ENCODE assay signal across 8 cellular contexts in the genomic region with DNA sequence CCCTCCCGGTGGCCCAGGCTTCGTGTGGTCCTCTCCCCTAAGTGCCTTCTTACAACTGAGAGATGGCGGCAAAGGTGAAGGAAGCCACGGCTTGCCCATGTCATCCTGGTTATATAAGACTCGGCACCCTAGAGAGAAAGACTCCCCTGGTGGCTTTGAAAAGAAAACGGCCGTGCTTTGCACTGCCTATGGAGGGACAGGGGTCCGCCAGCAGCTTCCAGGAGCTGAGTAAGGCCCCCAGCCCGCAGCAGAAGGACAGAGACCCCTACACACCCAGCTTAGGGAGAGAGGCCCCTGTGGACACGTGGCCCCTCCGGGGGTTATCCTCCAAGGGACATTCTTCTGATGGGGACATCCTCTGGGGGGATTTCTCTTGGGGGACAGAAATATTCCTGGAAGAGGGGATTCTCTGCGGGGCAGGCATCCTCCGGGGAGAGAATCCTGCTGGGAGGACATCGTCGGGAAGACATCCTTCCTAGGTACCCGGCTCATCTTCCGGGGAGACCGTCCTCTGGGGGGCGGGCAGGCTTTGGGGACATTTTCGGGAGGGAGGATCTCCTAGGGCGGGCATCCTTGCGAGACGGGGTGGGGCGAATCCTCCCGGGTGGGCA. TPM values are rescaled to one million over a fixed set of nuclear protein-coding genes. Genes with fewer than 3 reads are reported as not detected.
DNase-seq lines count a peak whose midpoint lies in the region; ATAC-seq and TF ChIP-seq lines count a peak whose summit lies in the region.

No MANE protein-coding gene starts in this region.

- peak overlapping the region; percentile 45 for H3K27ac ChIP-seq in CD8-positive, alpha-beta memory T cell (ENCODE audit: low read depth, low read length)
- H3K27ac ChIP-seq in mesodermal cell (ENCODE audit: low read depth, low read length, severe bottlenecking): no peak overlapping the region

- H3K36me3 Mint-ChIP-seq in CD8-positive, alpha-beta memory T cell: peaks cover 4 to 59% (median 5%) of the 10 kb centered on the region in 3 donors

- ATAC-seq in HG03175 (IDR thresholded peaks at IDR 0.05; ENCODE audit: unreplicated experiment) (peak; percentile 20), HG02678 (IDR thresholded peaks at IDR 0.05; ENCODE audit: unreplicated experiment) (no peak)

- in situ Hi-C loops in astrocyte of the cerebellum (cut with HindIII; ENCODE audit: low sequenced_read_pairs): no loop called here

- CTCF ChIA-PET in CD8-positive, alpha-beta memory T cell (lab: Charles Lee): interaction anchor here (1.5 to 2.6 kb wide), 2 partner anchors 10 to 136 kb away, joined by 4 to 14 read pairs; no protein-coding TSS in a partner anchor

- TF ChIP-seq CTCF in astrocyte of the cerebellum (IDR thresholded peaks at IDR 0.05; ENCODE audit: low read depth, low read length, missing control alignments): peak; percentile 3

- peak in 1 of 5 donors; percentile 55 for DNase-seq in CD8-positive, alpha-beta memory T cell
- no peak for DNase-seq in astrocyte of the cerebellum (ENCODE audit: low read depth)
- DNase-seq in hepatic stellate cell (ENCODE audit: low spot score): no peak
- no peak for DNase-seq in NOMO-1 treated with dmso at 0.1 percent for 144 hours (lab: John Stamatoyannopoulos, UW; ENCODE audit: unreplicated experiment)
- no peak for DNase-seq in HT-29 (ENCODE audit: low spot score)

- 37 to 40% methylated on average over 11 of the region's 25 CpGs for WGBS in mesodermal cell (ENCODE audit: insufficient coverage in 2 of 2), 2 experiments

- H3K9me3 Mint-ChIP-seq in CD8-positive, alpha-beta memory T cell: no peaks in the 10 kb centered on the region

- H3K27ac Mint-ChIP-seq in CD8-positive, alpha-beta memory T cell: peak overlapping the region; percentile 89 to 98 (median 96)

- peak overlapping the region; percentile 87 to 98 (median 92) for H3K4me3 Mint-ChIP-seq in CD8-positive, alpha-beta memory T cell

- H3K36me3 ChIP-seq in CD8-positive, alpha-beta memory T cell (ENCODE audit: insufficient read depth, low read length): peaks cover 8% of the 10 kb centered on the region
- peaks cover 46% of the 10 kb centered on the region for H3K36me3 ChIP-seq in mesodermal cell (ENCODE audit: control insufficient read depth, insufficient read depth, low read length)

- peaks cover 39% of the 10 kb centered on the region for H3K4me1 ChIP-seq in CD8-positive, alpha-beta memory T cell (ENCODE audit: insufficient read depth, low read length)
- peaks cover 6% of the 10 kb centered on the region for H3K4me1 ChIP-seq in mesodermal cell (ENCODE audit: control insufficient read depth, insufficient read depth, low read length, poor library complexity, severe bottlenecking)

- H3K4me3 ChIP-seq in CD8-positive, alpha-beta memory T cell (ENCODE audit: low read length): peak overlapping the region; percentile 74
- H3K4me3 ChIP-seq in astrocyte of the cerebellum (ENCODE audit: low read depth, low read length) (peak overlapping the region; percentile 68), mesodermal cell (ENCODE audit: extremely low read depth, insufficient read depth, low read length, poor library complexity, severe bottlenecking) (peak overlapping the region; percentile 74)

- H3K27me3 ChIP-seq in CD8-positive, alpha-beta memory T cell (ENCODE audit: insufficient read depth, low read length, poor library complexity, severe bottlenecking): no peaks in the 10 kb centered on the region

- peaks cover 22 to 38% (median 28%) of the 10 kb centered on the region in 3 donors for H3K4me1 Mint-ChIP-seq in CD8-positive, alpha-beta memory T cell

- H3K27me3 Mint-ChIP-seq in CD8-positive, alpha-beta memory T cell: peaks cover 0 to 3% of the 10 kb centered on the region in 2 donors

- POLR2A ChIA-PET in CD8-positive, alpha-beta memory T cell (lab: Charles Lee): interaction anchor here (0.8 to 2.6 kb wide), 5 partner anchors 9 to 161 kb away, joined by 3 to 46 read pairs (median 4); partner anchors contain the start of genes MRGBP, SLCO4A1 and TCFL5

- no peaks in the 10 kb centered on the region for H3K9me3 ChIP-seq in CD8-positive, alpha-beta memory T cell (ENCODE audit: low read length)
- no peaks in the 10 kb centered on the region for H3K9me3 ChIP-seq in mesodermal cell (ENCODE audit: control insufficient read depth, low read length)

RNA-seq across cellular contexts. Expression of gene OGFR, which starts 0.5 kb away (rescaled TPM):
- total RNA-seq in CD8-positive, alpha-beta memory T cell: 10 to 100 TPM; 45.7 to 47.9 TPM
- polyA plus RNA-seq in CD8-positive, alpha-beta memory T cell: 64.2 TPM
- polyA plus RNA-seq in mesodermal cell (2013, experiment 1 of 2): 34.8 TPM
- 25.2 TPM for polyA plus RNA-seq in mesodermal cell (2013, experiment 2 of 2)
- total RNA-seq in HT-29 (2014; rRNA removed; shearing (Covaris generic)): 197 and 202 TPM in 2 replicates

RNA-seq across cellular contexts. Expression of gene MRGBP, which starts 7.9 kb away (rescaled TPM):
- total RNA-seq in CD8-positive, alpha-beta memory T cell: 10 to 100 TPM; 14.8 TPM
- 10.7 TPM for polyA plus RNA-seq in CD8-positive, alpha-beta memory T cell
- polyA plus RNA-seq in mesodermal cell (2013, experiment 1 of 2): 21.0 TPM
- 20.1 TPM for polyA plus RNA-seq in mesodermal cell (2013, experiment 2 of 2)
- total RNA-seq in HT-29 (2014; rRNA removed; shearing (Covaris generic)): 88.8 and 98.8 TPM in 2 replicates

RNA-seq across cellular contexts. Expression of gene COL9A3, which starts 12.7 kb away (rescaled TPM):
- total RNA-seq in CD8-positive, alpha-beta memory T cell: not detected
- not detected for polyA plus RNA-seq in CD8-positive, alpha-beta memory T cell
- 118 TPM for polyA plus RNA-seq in mesodermal cell (2013, experiment 1 of 2)
- polyA plus RNA-seq in mesodermal cell (2013, experiment 2 of 2): 97.0 TPM
- total RNA-seq in HT-29 (2014; rRNA removed; shearing (Covaris generic)): 57.4 and 59.7 TPM in 2 replicates

RNA-seq across cellular contexts. Expression of gene TCFL5, which starts 57.5 kb away (rescaled TPM):
- 1 to 10 TPM; 4.6 to 6.2 TPM for total RNA-seq in CD8-positive, alpha-beta memory T cell
- 1.4 TPM for polyA plus RNA-seq in CD8-positive, alpha-beta memory T cell
- 15.6 TPM for polyA plus RNA-seq in mesodermal cell (2013, experiment 1 of 2)
- 14.9 TPM for polyA plus RNA-seq in mesodermal cell (2013, experiment 2 of 2)
- 16.1 and 17.1 TPM in 2 replicates for total RNA-seq in HT-29 (2014; rRNA removed; shearing (Covaris generic))

Comparison
In these comparisons a context has a peak if more than half of its experiments do, and no peak if none do; other contexts are left out.
1. RNA of gene COL9A3, which starts 12.7 kb away (total RNA-seq): 57.4 to 59.7 TPM in HT-29; not detected in CD8-positive, alpha-beta memory T cell; every median in the first group is over 10 times any median in the second.
2. Peak in every context shown above with its lines, with median percentiles within 50 percentile points of each other: H3K4me3 ChIP-seq.